Comparison of ENCODE assay signal across 1 cellular context in the genomic region with DNA sequence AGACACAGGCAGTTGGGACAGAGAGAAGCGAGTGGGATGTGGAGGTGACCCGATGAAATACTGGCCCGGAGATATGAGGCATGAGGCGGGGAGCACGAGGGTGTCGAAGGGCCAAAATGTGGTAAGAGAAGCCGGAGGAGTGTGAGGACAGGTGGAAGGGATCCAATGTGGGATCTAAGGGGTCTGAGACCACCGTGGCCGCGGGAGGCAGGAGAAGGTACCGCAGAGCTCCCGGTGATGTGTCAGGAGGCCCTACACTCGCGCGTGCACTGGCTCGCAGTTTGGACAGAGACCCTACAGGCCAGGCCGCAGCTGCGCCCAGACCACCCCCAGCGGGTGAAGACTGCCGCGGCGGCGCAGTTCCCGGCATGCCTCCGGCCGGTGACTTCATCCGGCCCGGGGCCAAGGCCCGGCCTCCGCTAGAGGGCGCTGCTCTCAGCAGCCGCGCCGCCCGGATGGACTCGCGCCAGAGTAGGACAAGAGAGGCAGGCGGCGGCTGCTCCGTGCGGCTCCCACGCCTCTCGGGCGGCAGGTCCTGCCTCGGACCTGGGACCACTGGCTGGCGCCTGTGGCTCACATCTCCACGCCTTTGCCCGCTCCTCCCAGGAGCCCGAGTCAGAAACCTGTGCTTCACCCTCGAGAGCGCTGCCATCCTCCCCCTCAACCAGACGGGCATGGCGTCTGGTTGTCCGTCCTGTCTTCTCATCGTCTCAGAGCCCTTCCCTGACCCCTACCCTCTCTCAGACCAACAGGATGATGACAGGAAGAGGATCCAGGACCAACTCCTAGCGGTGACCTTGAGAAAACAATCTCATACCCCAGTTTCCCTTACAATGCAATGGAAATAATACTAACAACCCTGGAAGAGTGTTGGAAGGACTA.
TF ChIP-seq lines count a peak whose summit lies in the region.

No MANE protein-coding gene starts in this region.

TF ChIP-seq in HepG2, 621 proteins besides CTCF, POLR2A, EP300 and RAD21 (continued from another document and continues in another):
- TF ChIP-seq, protein P1, sequence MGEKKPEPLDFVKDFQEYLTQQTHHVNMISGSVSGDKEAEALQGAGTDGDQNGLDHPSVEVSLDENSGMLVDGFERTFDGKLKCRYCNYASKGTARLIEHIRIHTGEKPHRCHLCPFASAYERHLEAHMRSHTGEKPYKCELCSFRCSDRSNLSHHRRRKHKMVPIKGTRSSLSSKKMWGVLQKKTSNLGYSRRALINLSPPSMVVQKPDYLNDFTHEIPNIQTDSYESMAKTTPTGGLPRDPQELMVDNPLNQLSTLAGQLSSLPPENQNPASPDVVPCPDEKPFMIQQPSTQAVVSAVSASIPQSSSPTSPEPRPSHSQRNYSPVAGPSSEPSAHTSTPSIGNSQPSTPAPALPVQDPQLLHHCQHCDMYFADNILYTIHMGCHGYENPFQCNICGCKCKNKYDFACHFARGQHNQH (CRISPR knock-in tag; IDR thresholded peaks at IDR 0.05), result peak; percentile 95
- TF ChIP-seq ZNF3 (CRISPR knock-in tag; IDR thresholded peaks at IDR 0.05) (no peak), FOXK2 (IDR thresholded peaks at IDR 0.05) (no peak), ZBTB42 (CRISPR knock-in tag; IDR thresholded peaks at IDR 0.05) (no peak), GATAD1 (CRISPR knock-in tag; IDR thresholded peaks at IDR 0.05) (peak; percentile 70), PHF20 (CRISPR knock-in tag; IDR thresholded peaks at IDR 0.05) (peak; percentile 84), ZNF292 (CRISPR knock-in tag; IDR thresholded peaks at IDR 0.05; ENCODE audit: borderline replicate concordance, low read depth) (peak; percentile 48; the same call in 1 of the 2 replicates), PAX8 (CRISPR knock-in tag; IDR thresholded peaks at IDR 0.05; ENCODE audit: borderline replicate concordance) (peak; percentile 75; the same call in 1 of the 2 replicates), TEAD3 (CRISPR knock-in tag; optimal IDR thresholded peaks at IDR 0.05; ENCODE audit: borderline replicate concordance) (peak; percentile 60), HDAC1 (CRISPR knock-in tag; IDR thresholded peaks at IDR 0.05) (peak; percentile 88), ATRX (CRISPR knock-in tag; IDR thresholded peaks at IDR 0.05; ENCODE audit: borderline replicate concordance) (no peak), ZNF788 (CRISPR knock-in tag; IDR thresholded peaks at IDR 0.05; ENCODE audit: borderline replicate concordance) (peak; percentile 94; the same call in 1 of the 2 replicates), ZBTB20 (CRISPR knock-in tag; IDR thresholded peaks at IDR 0.05; ENCODE audit: borderline replicate concordance, low read depth) (peak; percentile 78; the same call in 1 of the 2 replicates), ZNF780A (CRISPR knock-in tag; IDR thresholded peaks at IDR 0.05) (peak; percentile 48; the same call in 1 of the 2 replicates), MED13 (CRISPR knock-in tag; IDR thresholded peaks at IDR 0.05) (peak; percentile 83), ZNF546 (CRISPR knock-in tag; conservative IDR thresholded peaks at IDR 0.05) (peak; percentile 89; the same call in 1 of the 2 replicates), SNAI1 (CRISPR knock-in tag; IDR thresholded peaks at IDR 0.05; ENCODE audit: borderline replicate concordance) (0 out of 2 replicates have a peak, but pooled peaks have one; percentile 60), IKZF1 (IDR thresholded peaks at IDR 0.05) (no peak), ZNF790 (CRISPR knock-in tag; IDR thresholded peaks at IDR 0.05; ENCODE audit: borderline replicate concordance) (peak; percentile 94), PHB2 (IDR thresholded peaks at IDR 0.05; ENCODE audit: partially characterized antibody) (no peak), RAD51 (IDR thresholded peaks at IDR 0.05; ENCODE audit: borderline replicate concordance) (no peak), TRIM22 (IDR thresholded peaks at IDR 0.05) (no peak), ZNF180 (CRISPR knock-in tag; IDR thresholded peaks at IDR 0.05; ENCODE audit: borderline replicate concordance, low read depth) (no peak), NCOR1 (IDR thresholded peaks at IDR 0.05; ENCODE audit: borderline replicate concordance, low read length) (peak; percentile 45; the same call in 1 of the 2 replicates), ZBTB46 (CRISPR knock-in tag; IDR thresholded peaks at IDR 0.05; ENCODE audit: borderline replicate concordance) (no peak), EHMT2 (IDR thresholded peaks at IDR 0.05; ENCODE audit: borderline replicate concordance, low read depth, low read length) (no peak), ZNF468 (CRISPR knock-in tag; IDR thresholded peaks at IDR 0.05) (0 out of 2 replicates have a peak, but pooled peaks have one; percentile 61), ISX (CRISPR knock-in tag; conservative IDR thresholded peaks at IDR 0.05) (no peak), NFE2 (CRISPR knock-in tag; IDR thresholded peaks at IDR 0.05) (no peak)
- TF ChIP-seq, protein P2, sequence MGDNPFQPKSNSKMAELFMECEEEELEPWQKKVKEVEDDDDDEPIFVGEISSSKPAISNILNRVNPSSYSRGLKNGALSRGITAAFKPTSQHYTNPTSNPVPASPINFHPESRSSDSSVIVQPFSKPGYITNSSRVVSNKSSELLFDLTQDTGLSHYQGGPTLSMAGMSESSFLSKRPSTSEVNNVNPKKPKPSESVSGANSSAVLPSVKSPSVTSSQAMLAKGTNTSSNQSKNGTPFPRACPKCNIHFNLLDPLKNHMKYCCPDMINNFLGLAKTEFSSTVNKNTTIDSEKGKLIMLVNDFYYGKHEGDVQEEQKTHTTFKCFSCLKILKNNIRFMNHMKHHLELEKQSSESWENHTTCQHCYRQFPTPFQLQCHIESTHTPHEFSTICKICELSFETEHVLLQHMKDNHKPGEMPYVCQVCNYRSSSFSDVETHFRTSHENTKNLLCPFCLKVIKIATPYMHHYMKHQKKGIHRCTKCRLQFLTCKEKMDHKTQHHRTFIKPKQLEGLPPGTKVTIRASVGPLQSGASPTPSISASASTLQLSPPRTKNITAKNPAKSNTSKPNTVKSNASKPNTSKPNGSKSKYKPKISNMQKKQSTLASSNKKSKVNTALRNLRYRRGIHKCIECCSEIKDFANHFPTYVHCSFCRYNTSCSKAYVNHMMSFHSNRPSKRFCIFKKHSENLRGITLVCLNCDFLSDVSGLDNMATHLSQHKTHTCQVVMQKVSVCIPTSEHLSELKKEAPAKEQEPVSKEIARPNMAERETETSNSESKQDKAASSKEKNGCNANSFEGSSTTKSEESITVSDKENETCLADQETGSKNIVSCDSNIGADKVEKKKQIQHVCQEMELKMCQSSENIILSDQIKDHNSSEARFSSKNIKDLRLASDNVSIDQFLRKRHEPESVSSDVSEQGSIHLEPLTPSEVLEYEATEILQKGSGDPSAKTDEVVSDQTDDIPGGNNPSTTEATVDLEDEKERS (CRISPR knock-in tag; IDR thresholded peaks at IDR 0.05), result peak; percentile 55
- TF ChIP-seq, protein P3, sequence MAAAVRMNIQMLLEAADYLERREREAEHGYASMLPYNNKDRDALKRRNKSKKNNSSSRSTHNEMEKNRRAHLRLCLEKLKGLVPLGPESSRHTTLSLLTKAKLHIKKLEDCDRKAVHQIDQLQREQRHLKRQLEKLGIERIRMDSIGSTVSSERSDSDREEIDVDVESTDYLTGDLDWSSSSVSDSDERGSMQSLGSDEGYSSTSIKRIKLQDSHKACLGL (CRISPR knock-in tag; IDR thresholded peaks at IDR 0.05), result peak; percentile 83
- TF ChIP-seq, protein P4, sequence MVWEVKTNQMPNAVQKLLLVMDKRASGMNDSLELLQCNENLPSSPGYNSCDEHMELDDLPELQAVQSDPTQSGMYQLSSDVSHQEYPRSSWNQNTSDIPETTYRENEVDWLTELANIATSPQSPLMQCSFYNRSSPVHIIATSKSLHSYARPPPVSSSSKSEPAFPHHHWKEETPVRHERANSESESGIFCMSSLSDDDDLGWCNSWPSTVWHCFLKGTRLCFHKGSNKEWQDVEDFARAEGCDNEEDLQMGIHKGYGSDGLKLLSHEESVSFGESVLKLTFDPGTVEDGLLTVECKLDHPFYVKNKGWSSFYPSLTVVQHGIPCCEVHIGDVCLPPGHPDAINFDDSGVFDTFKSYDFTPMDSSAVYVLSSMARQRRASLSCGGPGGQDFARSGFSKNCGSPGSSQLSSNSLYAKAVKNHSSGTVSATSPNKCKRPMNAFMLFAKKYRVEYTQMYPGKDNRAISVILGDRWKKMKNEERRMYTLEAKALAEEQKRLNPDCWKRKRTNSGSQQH (CRISPR knock-in tag; IDR thresholded peaks at IDR 0.05; ENCODE audit: low read depth), result no peak
- TF ChIP-seq, protein P5, sequence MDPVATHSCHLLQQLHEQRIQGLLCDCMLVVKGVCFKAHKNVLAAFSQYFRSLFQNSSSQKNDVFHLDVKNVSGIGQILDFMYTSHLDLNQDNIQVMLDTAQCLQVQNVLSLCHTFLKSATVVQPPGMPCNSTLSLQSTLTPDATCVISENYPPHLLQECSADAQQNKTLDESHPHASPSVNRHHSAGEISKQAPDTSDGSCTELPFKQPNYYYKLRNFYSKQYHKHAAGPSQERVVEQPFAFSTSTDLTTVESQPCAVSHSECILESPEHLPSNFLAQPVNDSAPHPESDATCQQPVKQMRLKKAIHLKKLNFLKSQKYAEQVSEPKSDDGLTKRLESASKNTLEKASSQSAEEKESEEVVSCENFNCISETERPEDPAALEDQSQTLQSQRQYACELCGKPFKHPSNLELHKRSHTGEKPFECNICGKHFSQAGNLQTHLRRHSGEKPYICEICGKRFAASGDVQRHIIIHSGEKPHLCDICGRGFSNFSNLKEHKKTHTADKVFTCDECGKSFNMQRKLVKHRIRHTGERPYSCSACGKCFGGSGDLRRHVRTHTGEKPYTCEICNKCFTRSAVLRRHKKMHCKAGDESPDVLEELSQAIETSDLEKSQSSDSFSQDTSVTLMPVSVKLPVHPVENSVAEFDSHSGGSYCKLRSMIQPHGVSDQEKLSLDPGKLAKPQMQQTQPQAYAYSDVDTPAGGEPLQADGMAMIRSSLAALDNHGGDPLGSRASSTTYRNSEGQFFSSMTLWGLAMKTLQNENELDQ (CRISPR knock-in tag; IDR thresholded peaks at IDR 0.05; ENCODE audit: borderline replicate concordance), result no peak
- TF ChIP-seq, protein P6, sequence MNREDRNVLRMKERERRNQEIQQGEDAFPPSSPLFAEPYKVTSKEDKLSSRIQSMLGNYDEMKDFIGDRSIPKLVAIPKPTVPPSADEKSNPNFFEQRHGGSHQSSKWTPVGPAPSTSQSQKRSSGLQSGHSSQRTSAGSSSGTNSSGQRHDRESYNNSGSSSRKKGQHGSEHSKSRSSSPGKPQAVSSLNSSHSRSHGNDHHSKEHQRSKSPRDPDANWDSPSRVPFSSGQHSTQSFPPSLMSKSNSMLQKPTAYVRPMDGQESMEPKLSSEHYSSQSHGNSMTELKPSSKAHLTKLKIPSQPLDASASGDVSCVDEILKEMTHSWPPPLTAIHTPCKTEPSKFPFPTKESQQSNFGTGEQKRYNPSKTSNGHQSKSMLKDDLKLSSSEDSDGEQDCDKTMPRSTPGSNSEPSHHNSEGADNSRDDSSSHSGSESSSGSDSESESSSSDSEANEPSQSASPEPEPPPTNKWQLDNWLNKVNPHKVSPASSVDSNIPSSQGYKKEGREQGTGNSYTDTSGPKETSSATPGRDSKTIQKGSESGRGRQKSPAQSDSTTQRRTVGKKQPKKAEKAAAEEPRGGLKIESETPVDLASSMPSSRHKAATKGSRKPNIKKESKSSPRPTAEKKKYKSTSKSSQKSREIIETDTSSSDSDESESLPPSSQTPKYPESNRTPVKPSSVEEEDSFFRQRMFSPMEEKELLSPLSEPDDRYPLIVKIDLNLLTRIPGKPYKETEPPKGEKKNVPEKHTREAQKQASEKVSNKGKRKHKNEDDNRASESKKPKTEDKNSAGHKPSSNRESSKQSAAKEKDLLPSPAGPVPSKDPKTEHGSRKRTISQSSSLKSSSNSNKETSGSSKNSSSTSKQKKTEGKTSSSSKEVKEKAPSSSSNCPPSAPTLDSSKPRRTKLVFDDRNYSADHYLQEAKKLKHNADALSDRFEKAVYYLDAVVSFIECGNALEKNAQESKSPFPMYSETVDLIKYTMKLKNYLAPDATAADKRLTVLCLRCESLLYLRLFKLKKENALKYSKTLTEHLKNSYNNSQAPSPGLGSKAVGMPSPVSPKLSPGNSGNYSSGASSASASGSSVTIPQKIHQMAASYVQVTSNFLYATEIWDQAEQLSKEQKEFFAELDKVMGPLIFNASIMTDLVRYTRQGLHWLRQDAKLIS (CRISPR knock-in tag; IDR thresholded peaks at IDR 0.05), result no peak
- TF ChIP-seq, protein P7, sequence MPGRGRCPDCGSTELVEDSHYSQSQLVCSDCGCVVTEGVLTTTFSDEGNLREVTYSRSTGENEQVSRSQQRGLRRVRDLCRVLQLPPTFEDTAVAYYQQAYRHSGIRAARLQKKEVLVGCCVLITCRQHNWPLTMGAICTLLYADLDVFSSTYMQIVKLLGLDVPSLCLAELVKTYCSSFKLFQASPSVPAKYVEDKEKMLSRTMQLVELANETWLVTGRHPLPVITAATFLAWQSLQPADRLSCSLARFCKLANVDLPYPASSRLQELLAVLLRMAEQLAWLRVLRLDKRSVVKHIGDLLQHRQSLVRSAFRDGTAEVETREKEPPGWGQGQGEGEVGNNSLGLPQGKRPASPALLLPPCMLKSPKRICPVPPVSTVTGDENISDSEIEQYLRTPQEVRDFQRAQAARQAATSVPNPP (CRISPR knock-in tag; IDR thresholded peaks at IDR 0.05), result no peak
- TF ChIP-seq, protein P8, sequence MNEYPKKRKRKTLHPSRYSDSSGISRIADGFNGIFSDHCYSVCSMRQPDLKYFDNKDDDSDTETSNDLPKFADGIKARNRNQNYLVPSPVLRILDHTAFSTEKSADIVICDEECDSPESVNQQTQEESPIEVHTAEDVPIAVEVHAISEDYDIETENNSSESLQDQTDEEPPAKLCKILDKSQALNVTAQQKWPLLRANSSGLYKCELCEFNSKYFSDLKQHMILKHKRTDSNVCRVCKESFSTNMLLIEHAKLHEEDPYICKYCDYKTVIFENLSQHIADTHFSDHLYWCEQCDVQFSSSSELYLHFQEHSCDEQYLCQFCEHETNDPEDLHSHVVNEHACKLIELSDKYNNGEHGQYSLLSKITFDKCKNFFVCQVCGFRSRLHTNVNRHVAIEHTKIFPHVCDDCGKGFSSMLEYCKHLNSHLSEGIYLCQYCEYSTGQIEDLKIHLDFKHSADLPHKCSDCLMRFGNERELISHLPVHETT (CRISPR knock-in tag; conservative IDR thresholded peaks at IDR 0.05), result peak; percentile 71
